In genomic region chrX:8191022-8191421, GRCh38 we compare ENCODE assay signal across 26 cellular contexts. TPM values are rescaled to one million over a fixed set of nuclear protein-coding genes. Genes with fewer than 3 reads are reported as not detected.
DNase-seq lines count a peak whose midpoint lies in the region; ATAC-seq and TF ChIP-seq lines count a peak whose summit lies in the region.
"Had no signal": no experiment of that assay in that cellular context is flagged by ENCODE, and none has a peak within 500 bp of the region (broad histone marks: within the 10 kb centered on the region; RNA-seq: fewer than 3 reads in every experiment).

No MANE protein-coding gene starts in this region.

- no peak overlapping the region for H2AFZ ChIP-seq in mammary epithelial cell (ENCODE audit: low read depth, low read length)
- no peak overlapping the region for H2AFZ ChIP-seq in neural progenitor cell (replicated peaks)

- H3K9me3 ChIP-seq in mammary epithelial cell (replicated peaks; ENCODE audit: insufficient read depth, low read length) (peaks cover 11% of the 10 kb centered on the region), neural progenitor cell (ENCODE audit: low read depth) (no peaks in the 10 kb centered on the region), psoas muscle (no peaks in the 10 kb centered on the region)
- H3K9me3 ChIP-seq: MG63, uterus had no signal

- BruUV-seq in mammary epithelial cell (replicated peaks; lab: Mats Ljungman, UMichigan): no TSS peak

- intact Hi-C loops in mammary epithelial cell (cut with micrococcal nuclease): no loop called here
- intact Hi-C loops in lower leg skin (cut with DNase I; ENCODE audit: low total_unique reads): no loop called here
- intact Hi-C loops in psoas muscle (cut with DNase I): no loop called here

- H3K4me2 ChIP-seq in mammary epithelial cell (ENCODE audit: insufficient read depth, low read depth, low read length): no peak overlapping the region
- H3K4me2 ChIP-seq in neural progenitor cell: no peak overlapping the region

- TF ChIP-seq CTCF in 22Rv1 (IDR thresholded peaks at IDR 0.05) (no peak), mammary epithelial cell (conservative IDR thresholded peaks at IDR 0.05 in 1 of 2, IDR thresholded peaks at IDR 0.05 in 1 of 2; ENCODE audit: extremely low read depth in 1 of 2, insufficient read depth in 1 of 2, low read depth in 1 of 2, low read length in 2 of 2) (no peak), lower leg skin (IDR thresholded peaks at IDR 0.05) (no peak), neural progenitor cell (IDR thresholded peaks at IDR 0.05) (no peak), psoas muscle (IDR thresholded peaks at IDR 0.05) (no peak)

- TF ChIP-seq POLR2A in lower leg skin (IDR thresholded peaks at IDR 0.05): no peak

- DNase-seq in HT-29 (ENCODE audit: low spot score) (peak; percentile 56), mammary epithelial cell (peak; percentile 9), lower leg skin (ENCODE audit: low spot score in 2 of 2) (peak; percentile 27 to 85), neural progenitor cell (ENCODE audit: low spot score) (no peak), psoas muscle (no peak)
- DNase-seq in stimulated activated CD4-positive, alpha-beta T cell treated with anti-CD3 and anti-CD28 coated beads, Interleukin-4, amount 100 ng/mL, for 24 hours: no peak
- DNase-seq: activated CD8-positive, alpha-beta memory T cell treated with anti-CD3 and anti-CD28 coated beads, Interleukin-2, amount 50 U/mL, for 4 hours; activated gamma-delta T cell treated with Interleukin-2 at 50 U/mL for 16 hours; endodermal cell; H9; MG63; naive thymus-derived CD8-positive, alpha-beta T cell; NCI-H187; NCI-H510A treated with DMSO at 0.1 percent for 48 hours; stimulated activated CD4-positive, alpha-beta T cell treated with anti-CD3 and anti-CD28 coated beads, Interleukin-12 subunit alpha, Interleukin-12 subunit beta, amount 100 ng/mL, for 4 hours; T1000; uterus had no signal

- dilution Hi-C loops in mammary epithelial cell (cut with HindIII; ENCODE audit: low sequenced_read_pairs): no loop called here

- H3K4me1 ChIP-seq in mammary epithelial cell (ENCODE audit: insufficient read depth, low read length) (no peaks in the 10 kb centered on the region), neural progenitor cell (no peaks in the 10 kb centered on the region), psoas muscle (no peaks in the 10 kb centered on the region)
- H3K4me1 ChIP-seq: uterus had no signal

- peaks cover 5% of the 10 kb centered on the region for H3K27me3 Mint-ChIP-seq in neural progenitor cell (ENCODE audit: insufficient read depth, low read depth)
- H3K27me3 Mint-ChIP-seq: naive thymus-derived CD8-positive, alpha-beta T cell; progenitor cell of endocrine pancreas; stimulated activated naive CD8-positive, alpha-beta T cell treated with anti-CD3 and anti-CD28 coated beads, Interleukin-15, Interleukin-2, amounts not matched to agents 100 ng/mL and 50 ng/mL, for 24 hours had no signal

- H3K79me2 ChIP-seq in mammary epithelial cell (ENCODE audit: insufficient read depth, low read length): no peaks in the 10 kb centered on the region
- H3K79me2 ChIP-seq in neural progenitor cell (ENCODE audit: low read depth): no peaks in the 10 kb centered on the region

- H3K36me3 ChIP-seq in mammary epithelial cell (ENCODE audit: insufficient read depth, low read length) (no peaks in the 10 kb centered on the region), neural progenitor cell (no peaks in the 10 kb centered on the region), psoas muscle (ENCODE audit: insufficient read depth in 1 of 2, low read depth in 1 of 2) (no peaks in the 10 kb centered on the region)
- H3K36me3 ChIP-seq: MG63, uterus had no signal

- no peaks in the 10 kb centered on the region for H3K4me1 Mint-ChIP-seq in neural progenitor cell
- H3K4me1 Mint-ChIP-seq: naive thymus-derived CD8-positive, alpha-beta T cell had no signal

- H3K27me3 ChIP-seq in mammary epithelial cell (ENCODE audit: insufficient read depth, low read length): no peaks in the 10 kb centered on the region
- no peaks in the 10 kb centered on the region for H3K27me3 ChIP-seq in neural progenitor cell
- no peaks in the 10 kb centered on the region for H3K27me3 ChIP-seq in psoas muscle (ENCODE audit: insufficient read depth in 3 of 3, low read length in 2 of 3)
- H3K27me3 ChIP-seq: MG63, uterus had no signal

- H3K4me3 ChIP-seq in mammary epithelial cell (replicated peaks in 1 of 3; ENCODE audit: insufficient read depth in 1 of 3, low read depth in 2 of 3, low read length in 3 of 3) (no peak overlapping the region), lower leg skin (ENCODE audit: low read depth, poor library complexity, severe bottlenecking) (no peak overlapping the region), neural progenitor cell (no peak overlapping the region), psoas muscle (no peak overlapping the region)
- H3K4me3 ChIP-seq: MG63, uterus had no signal

- H4K20me1 ChIP-seq in mammary epithelial cell (ENCODE audit: insufficient read depth, low read length) (no peaks in the 10 kb centered on the region), neural progenitor cell (ENCODE audit: low read depth) (no peaks in the 10 kb centered on the region)

- 58% methylated on average over 3 of the region's 8 CpGs for WGBS in mammary epithelial cell (ENCODE audit: low coverage, missing lambda C conversion rate)
- 69 to 70% methylated on average over 8 of the region's 8 CpGs for WGBS in lower leg skin, 2 donors
- WGBS in psoas muscle, 3 donors: 89 to 96% (median 92%) methylated on average over 8 of the region's 8 CpGs

- no peak for ATAC-seq in psoas muscle
- no peak for ATAC-seq in HG02571 (IDR thresholded peaks at IDR 0.05; ENCODE audit: unreplicated experiment)
- ATAC-seq: naive thymus-derived CD8-positive, alpha-beta T cell had no signal

- in situ Hi-C loops in mammary epithelial cell (cut with MboI; ENCODE audit: low sequenced_read_pairs in 2 of 2): no loop called here

- H3K4me3 Mint-ChIP-seq in neural progenitor cell: no peak overlapping the region
- H3K4me3 Mint-ChIP-seq: endodermal cell; H9; naive thymus-derived CD8-positive, alpha-beta T cell; stimulated activated naive CD8-positive, alpha-beta T cell treated with anti-CD3 and anti-CD28 coated beads, Interleukin-15, Interleukin-2, amounts not matched to agents 100 ng/mL and 50 ng/mL, for 24 hours had no signal

- H3K27ac ChIP-seq in 22Rv1: peak overlapping the region; percentile 50
- no peak overlapping the region for H3K27ac ChIP-seq in mammary epithelial cell (ENCODE audit: insufficient read depth, low read depth, low read length)
- H3K27ac ChIP-seq in neural progenitor cell: no peak overlapping the region
- H3K27ac ChIP-seq in psoas muscle: no peak overlapping the region
- H3K27ac ChIP-seq: C4-2B, uterus had no signal

- CTCF ChIA-PET in mammary epithelial cell (lab: Charles Lee; ENCODE audit: low non-redundant PET): no interaction called here

- H3K36me3 Mint-ChIP-seq in neural progenitor cell: no peaks in the 10 kb centered on the region

- no peak overlapping the region for H3K9ac ChIP-seq in mammary epithelial cell (ENCODE audit: insufficient read depth, low read length)
- H3K9ac ChIP-seq in neural progenitor cell: no peak overlapping the region

- H3K9me3 Mint-ChIP-seq in neural progenitor cell: no peaks in the 10 kb centered on the region
- H3K9me3 Mint-ChIP-seq: H9; stimulated activated naive CD8-positive, alpha-beta T cell treated with anti-CD3 and anti-CD28 coated beads, Interleukin-15, Interleukin-2, amounts not matched to agents 100 ng/mL and 50 ng/mL, for 24 hours had no signal

- no peak overlapping the region for H3K27ac Mint-ChIP-seq in neural progenitor cell
- H3K27ac Mint-ChIP-seq: endodermal cell; H9; naive thymus-derived CD8-positive, alpha-beta T cell; progenitor cell of endocrine pancreas; stimulated activated naive CD8-positive, alpha-beta T cell treated with anti-CD3 and anti-CD28 coated beads, Interleukin-15, Interleukin-2, amounts not matched to agents 100 ng/mL and 50 ng/mL, for 24 hours had no signal

- H3F3A ChIP-seq in neural progenitor cell (ENCODE audit: low read depth): no peaks in the 10 kb centered on the region

RNA-seq across cellular contexts. Expression of gene VCX2, which starts 20.0 kb away (rescaled TPM):
- total RNA-seq in HT-29 (2014; rRNA removed; shearing (Covaris generic)): not detected in 2 replicates
- not detected for total RNA-seq in mammary epithelial cell
- polyA plus RNA-seq in mammary epithelial cell: not detected
- polyA minus RNA-seq in mammary epithelial cell: not detected
- total RNA-seq in lower leg skin: not detected
- not detected in 2 replicates for total RNA-seq in neural progenitor cell (ENCODE audit: low replicate concordance)
- not detected for total RNA-seq in psoas muscle
- polyA plus RNA-seq in psoas muscle: not detected
- total RNA-seq: A673; cerebellum; endodermal cell; fibroblast of villous mesenchyme; H9; liver; naive thymus-derived CD8-positive, alpha-beta T cell; progenitor cell of endocrine pancreas; uterus had no signal
- polyA plus RNA-seq: liver; naive thymus-derived CD8-positive, alpha-beta T cell had no signal

Comparison
In these comparisons a context has a peak if more than half of its experiments do, and no peak if none do; other contexts are left out.
1. DNase-seq: peak in HT-29 (single experiment), mammary epithelial cell (single experiment) and lower leg skin (2 of 2); none in neural progenitor cell (single experiment), psoas muscle (0 of 2) and stimulated activated CD4-positive, alpha-beta T cell treated with anti-CD3 and anti-CD28 coated beads, Interleukin-4, amount 100 ng/mL, for 24 hours (single experiment).